ENCODE assay signal across 8 cellular contexts in genomic region chrX:48538641-48539344, GRCh38. TPM values are rescaled to one million over a fixed set of nuclear protein-coding genes. Genes with fewer than 3 reads are reported as not detected.
DNase-seq lines count a peak whose midpoint lies in the region; ATAC-seq and TF ChIP-seq lines count a peak whose summit lies in the region.

No MANE protein-coding gene starts in this region.

- peak overlapping the region; percentile 78 for H3K27ac Mint-ChIP-seq in stimulated activated naive CD8-positive, alpha-beta T cell treated with anti-CD3 and anti-CD28 coated beads, Interleukin-15, Interleukin-2, amounts not matched to agents 100 ng/mL and 50 ng/mL, for 24 hours
- H3K27ac Mint-ChIP-seq in naive thymus-derived CD4-positive, alpha-beta T cell: peak overlapping the region; percentile 79 to 99 (median 93)

- H3K4me3 Mint-ChIP-seq in stimulated activated naive CD8-positive, alpha-beta T cell treated with anti-CD3 and anti-CD28 coated beads, Interleukin-15, Interleukin-2, amounts not matched to agents 100 ng/mL and 50 ng/mL, for 24 hours: peak overlapping the region; percentile 95
- peak overlapping the region; percentile 80 to 98 (median 89) for H3K4me3 Mint-ChIP-seq in naive thymus-derived CD4-positive, alpha-beta T cell

- intact Hi-C loops in breast epithelium (cut with DNase I; ENCODE audit: low total_unique reads): no loop called here
- intact Hi-C loops in naive thymus-derived CD4-positive, alpha-beta T cell (cut with micrococcal nuclease): loop anchor here (1.0 kb wide), 9 partner anchors 17 to 702 kb away; partner anchors contain the start of genes EBP (in 2 of the 2), FTSJ1 (in 2 of the 2), PORCN (in 2 of the 2) and RBM3 (in 2 of the 2)

- H3K9me3 ChIP-seq in breast epithelium: no peaks in the 10 kb centered on the region
- no peaks in the 10 kb centered on the region for H3K9me3 ChIP-seq in naive thymus-derived CD4-positive, alpha-beta T cell (ENCODE audit: control insufficient read depth in 2 of 3, low read length in 3 of 3)

- TF ChIP-seq POLR2A in breast epithelium (IDR thresholded peaks at IDR 0.05): no peak

- DNase-seq in stimulated activated naive CD8-positive, alpha-beta T cell treated with anti-CD3 and anti-CD28 coated beads, Interleukin-15, Interleukin-2, amounts not matched to agents 100 U/mL and 50 U/mL, for 24 hours: no peak
- DNase-seq in breast epithelium (ENCODE audit: low spot score in 2 of 2) (no peak), NCI-H1092 treated with DMSO at 0.1 percent for 48 hours (lab: John Stamatoyannopoulos, UW) (no peak), HPDE6-E6E7 (ENCODE audit: extremely low spot score) (no peak)
- no peak for DNase-seq in naive thymus-derived CD4-positive, alpha-beta T cell
- no peak for DNase-seq in stimulated activated CD8-positive, alpha-beta memory T cell treated with anti-CD3 and anti-CD28 coated beads, Interleukin-4, amount 100 ng/mL, for 48 hours

- no peaks in the 10 kb centered on the region for H3K9me3 Mint-ChIP-seq in stimulated activated naive CD8-positive, alpha-beta T cell treated with anti-CD3 and anti-CD28 coated beads, Interleukin-15, Interleukin-2, amounts not matched to agents 100 ng/mL and 50 ng/mL, for 24 hours
- peaks cover 0 to 2% (median 0%) of the 10 kb centered on the region in 11 donors for H3K9me3 Mint-ChIP-seq in naive thymus-derived CD4-positive, alpha-beta T cell

- no peaks in the 10 kb centered on the region for H3K27me3 Mint-ChIP-seq in stimulated activated naive CD8-positive, alpha-beta T cell treated with anti-CD3 and anti-CD28 coated beads, Interleukin-15, Interleukin-2, amounts not matched to agents 100 ng/mL and 50 ng/mL, for 24 hours
- no peaks in the 10 kb centered on the region for H3K27me3 Mint-ChIP-seq in naive thymus-derived CD4-positive, alpha-beta T cell

- ATAC-seq in stimulated activated naive CD8-positive, alpha-beta T cell treated with anti-CD3 and anti-CD28 coated beads, Interleukin-15, Interleukin-2, amounts not matched to agents 100 U/mL and 50 U/mL, for 24 hours: no peak
- ATAC-seq in naive thymus-derived CD4-positive, alpha-beta T cell: no peak
- no peak for ATAC-seq in HG03342 (IDR thresholded peaks at IDR 0.05; ENCODE audit: unreplicated experiment)

- H3K36me3 Mint-ChIP-seq in stimulated activated naive CD8-positive, alpha-beta T cell treated with anti-CD3 and anti-CD28 coated beads, Interleukin-15, Interleukin-2, amounts not matched to agents 100 ng/mL and 50 ng/mL, for 24 hours (ENCODE audit: low read depth): peaks cover 7% of the 10 kb centered on the region
- peaks cover 0 to 14% (median 0%) of the 10 kb centered on the region in 5 donors for H3K36me3 Mint-ChIP-seq in naive thymus-derived CD4-positive, alpha-beta T cell

- H3K4me3 ChIP-seq in breast epithelium: peak overlapping the region; percentile 4 to 70 (median 69)
- H3K4me3 ChIP-seq in naive thymus-derived CD4-positive, alpha-beta T cell (ENCODE audit: low read length): no peak overlapping the region

- no peaks in the 10 kb centered on the region for H3K4me1 ChIP-seq in breast epithelium
- H3K4me1 ChIP-seq in naive thymus-derived CD4-positive, alpha-beta T cell (ENCODE audit: control insufficient read depth in 2 of 2, insufficient read depth in 2 of 2, low read length in 2 of 2): peaks cover 8 to 10% of the 10 kb centered on the region in 2 donors

- H3K27ac ChIP-seq in breast epithelium: peak overlapping the region; percentile 85 to 87
- H3K27ac ChIP-seq in naive thymus-derived CD4-positive, alpha-beta T cell (ENCODE audit: low read depth, low read length): peak overlapping the region; percentile 91

- H3K27me3 ChIP-seq in breast epithelium: no peaks in the 10 kb centered on the region
- H3K27me3 ChIP-seq in naive thymus-derived CD4-positive, alpha-beta T cell (ENCODE audit: control insufficient read depth in 2 of 2, insufficient read depth in 2 of 2, low read length in 2 of 2): no peaks in the 10 kb centered on the region

- POLR2A ChIA-PET in naive thymus-derived CD4-positive, alpha-beta T cell (lab: Charles Lee): interaction anchor here (0.6 to 2.5 kb wide), 13 partner anchors 12 to 915 kb away, joined by 3 to 22 read pairs (median 4); partner anchors contain the start of genes EBP, FTSJ1, PORCN and RBM3

- CTCF ChIA-PET in naive thymus-derived CD4-positive, alpha-beta T cell (lab: Charles Lee): interaction anchor here (0.7 to 1.2 kb wide), 2 partner anchors 11 to 66 kb away, joined by 3 read pairs; no protein-coding TSS in a partner anchor

- H3K4me1 Mint-ChIP-seq in stimulated activated naive CD8-positive, alpha-beta T cell treated with anti-CD3 and anti-CD28 coated beads, Interleukin-15, Interleukin-2, amounts not matched to agents 100 ng/mL and 50 ng/mL, for 24 hours (ENCODE audit: low read depth): peaks cover 21% of the 10 kb centered on the region
- peaks cover 14 to 20% (median 16%) of the 10 kb centered on the region in 7 donors for H3K4me1 Mint-ChIP-seq in naive thymus-derived CD4-positive, alpha-beta T cell

- TF ChIP-seq CTCF in breast epithelium (IDR thresholded peaks at IDR 0.05): no peak

- no peaks in the 10 kb centered on the region for H3K36me3 ChIP-seq in breast epithelium
- no peaks in the 10 kb centered on the region for H3K36me3 ChIP-seq in naive thymus-derived CD4-positive, alpha-beta T cell (ENCODE audit: control insufficient read depth in 2 of 3, insufficient read depth in 3 of 3, low read length in 3 of 3)

RNA-seq across cellular contexts. Expression of gene TBC1D25, which starts 0.7 kb away (rescaled TPM):
- total RNA-seq in breast epithelium: 10 to 100 TPM; 11.3 to 13.0 (median 12.5) TPM
- 10 to 100 TPM; 20.2 to 31.2 (median 26.4) TPM for total RNA-seq in naive thymus-derived CD4-positive, alpha-beta T cell
- 10 to 100 TPM; 16.2 to 22.8 TPM for polyA plus RNA-seq in naive thymus-derived CD4-positive, alpha-beta T cell

RNA-seq across cellular contexts. Expression of gene EBP, which starts 17.2 kb away (rescaled TPM):
- 10 to 100 TPM; 20.3 to 22.0 (median 20.6) TPM for total RNA-seq in breast epithelium
- total RNA-seq in naive thymus-derived CD4-positive, alpha-beta T cell: 100 to 1,000 TPM in 1 of 5 experiments, 10 to 100 TPM in 4; 33.3 to 188 (median 35.3) TPM
- 10 to 100 TPM; 72.4 to 80.6 TPM for polyA plus RNA-seq in naive thymus-derived CD4-positive, alpha-beta T cell

RNA-seq across cellular contexts. Expression of gene PORCN, which starts 30.0 kb away (rescaled TPM):
- total RNA-seq in breast epithelium: 10 to 100 TPM; 12.1 to 22.1 (median 17.0) TPM
- 10 to 100 TPM; 13.1 to 19.0 (median 16.8) TPM for total RNA-seq in naive thymus-derived CD4-positive, alpha-beta T cell
- 10 to 100 TPM; 10.0 to 11.5 TPM for polyA plus RNA-seq in naive thymus-derived CD4-positive, alpha-beta T cell

RNA-seq across cellular contexts. Expression of gene RBM3, which starts 35.5 kb away (rescaled TPM):
- total RNA-seq in breast epithelium: 100 to 1,000 TPM; 152 to 328 (median 213) TPM
- 100 to 1,000 TPM; 176 to 374 (median 329) TPM for total RNA-seq in naive thymus-derived CD4-positive, alpha-beta T cell
- 100 to 1,000 TPM; 242 to 254 TPM for polyA plus RNA-seq in naive thymus-derived CD4-positive, alpha-beta T cell

RNA-seq across cellular contexts. Expression of gene WDR13, which starts 58.5 kb away (rescaled TPM):
- 100 to 1,000 TPM in 1 of 3 donors, 10 to 100 TPM in 2; 97.2 to 113 (median 97.7) TPM for total RNA-seq in breast epithelium
- 10 to 100 TPM; 44.8 to 66.9 (median 54.4) TPM for total RNA-seq in naive thymus-derived CD4-positive, alpha-beta T cell
- polyA plus RNA-seq in naive thymus-derived CD4-positive, alpha-beta T cell: 10 to 100 TPM; 27.5 to 33.2 TPM
